In the genomic region with DNA sequence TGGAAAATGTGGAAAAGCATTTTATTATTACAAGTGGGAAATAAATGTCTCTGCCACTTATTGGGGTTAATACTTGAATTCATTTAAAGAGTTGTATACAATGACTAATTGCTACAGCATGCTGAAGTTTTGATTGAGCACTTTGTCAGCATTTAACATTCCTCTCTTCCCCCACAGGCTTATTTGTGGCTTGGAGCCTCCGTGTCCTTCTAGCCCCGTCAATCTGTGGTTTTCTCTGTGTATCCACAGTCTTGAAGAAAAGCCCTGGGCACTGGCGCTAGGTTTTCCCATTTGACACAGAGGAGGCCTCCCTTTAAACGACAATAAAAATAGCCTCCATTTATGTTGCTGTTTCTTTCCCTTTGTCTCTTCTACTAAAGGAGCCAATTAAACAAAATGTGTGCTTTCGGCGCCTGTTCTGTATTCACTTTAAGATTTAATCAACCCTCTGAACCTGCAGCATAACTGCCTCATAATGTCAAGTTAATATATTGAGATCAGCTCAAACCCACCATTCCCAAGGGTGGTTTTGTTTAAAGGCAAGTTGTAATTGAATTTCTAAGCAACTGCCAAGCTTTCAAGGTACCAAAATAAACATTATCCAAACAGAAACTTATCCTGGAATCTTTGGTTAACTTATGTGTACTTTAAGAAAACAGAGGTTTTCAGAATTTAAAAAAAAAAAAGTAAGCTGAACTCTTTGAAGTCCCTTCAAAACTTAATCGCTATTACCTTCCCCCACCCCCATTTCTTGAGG, we compare ENCODE assay signal across 13 cellular contexts.
A peak's percentile ranks its signal among the peaks of the same experiment; 100 is the strongest.
DNase-seq lines count a peak whose midpoint lies in the region; ATAC-seq and TF ChIP-seq lines count a peak whose summit lies in the region.
"Had no signal": no experiment of that assay in that cellular context is flagged by ENCODE, and none has a peak within 500 bp of the region (broad histone marks: within the 10 kb centered on the region; RNA-seq: fewer than 3 reads in every experiment).

No MANE protein-coding gene starts in this region.

- POLR2A ChIA-PET in AG04450 (lab: Yijun Ruan, JAX) = no interaction called here

- DNase-seq in AG04450 (ENCODE audit: low read depth, low spot score) (peak; percentile 10), HS-5 (ENCODE audit: low read depth) (peak; percentile 34), brain microvascular endothelial cell (peak; percentile 26), kidney tubule cell (ENCODE audit: low spot score) (peak; percentile 34), T-helper 9 cell (no peak), cerebellum (ENCODE audit: low spot score) (no peak)
- DNase-seq in activated effector memory CD4-positive, alpha-beta T cell treated with anti-CD3 and anti-CD28 coated beads, Interleukin-2, amount 50 U/mL, for 16 hours = no peak
- DNase-seq: ACHN; activated naive CD8-positive, alpha-beta T cell treated with anti-CD3 and anti-CD28 coated beads for 36 hours; hypothalamus; mucosa of descending colon; right cardiac atrium had no signal

- no peaks in the 10 kb centered on the region for H3K36me3 ChIP-seq in brain microvascular endothelial cell (replicated peaks)

- in situ Hi-C loops in brain microvascular endothelial cell (cut with HindIII; ENCODE audit: low pct_ligation_motif_present, low sequenced_read_pairs) = no loop called here

- no peak overlapping the region for H3K4me3 ChIP-seq in AG04450 (ENCODE audit: low read depth, low read length)
- H3K4me3 ChIP-seq in brain microvascular endothelial cell (ENCODE audit: low read depth, low read length) = no peak overlapping the region
- H3K4me3 ChIP-seq: mucosa of descending colon had no signal

- CTCF ChIA-PET in AG04450 (lab: Charles Lee) = interaction anchor here (0.6 kb wide), 1 partner anchor 333 kb away, joined by 3 read pairs; no protein-coding TSS in a partner anchor

- no peak for ATAC-seq in GM18517 (IDR thresholded peaks at IDR 0.05; ENCODE audit: unreplicated experiment)
- ATAC-seq: mucosa of descending colon, right cardiac atrium had no signal

- H3K27me3 ChIP-seq in AG04450 (ENCODE audit: control insufficient read depth, insufficient read depth, low read length) = peaks cover 12% of the 10 kb centered on the region
- H3K27me3 ChIP-seq in brain microvascular endothelial cell (replicated peaks) = no peaks in the 10 kb centered on the region

- H3K27ac ChIP-seq in AG04450 (ENCODE audit: low read depth, low read length) (no peak overlapping the region), brain microvascular endothelial cell (no peak overlapping the region)

- H3K9me3 ChIP-seq in AG04450 (ENCODE audit: control insufficient read depth, insufficient read depth, low read length) = no peaks in the 10 kb centered on the region
- H3K9me3 ChIP-seq: mucosa of descending colon had no signal

- TF ChIP-seq CTCF in AG04450 (IDR thresholded peaks at IDR 0.05; ENCODE audit: low read depth, low read length) (no peak), brain microvascular endothelial cell (IDR thresholded peaks at IDR 0.05; ENCODE audit: low read depth, low read length, missing control alignments) (no peak)

Comparison
In these comparisons a context has a peak if more than half of its experiments do, and no peak if none do; other contexts are left out.
1. DNase-seq: peak in AG04450 (single experiment), HS-5 (single experiment), brain microvascular endothelial cell (single experiment) and kidney tubule cell (single experiment); none in T-helper 9 cell (single experiment), cerebellum (single experiment) and activated effector memory CD4-positive, alpha-beta T cell treated with anti-CD3 and anti-CD28 coated beads, Interleukin-2, amount 50 U/mL, for 16 hours (single experiment).